1 cellular context compared by ENCODE assay signal in genomic region chrX:40273356-40274050, GRCh38.
TF ChIP-seq lines count a peak whose summit lies in the region.

No MANE protein-coding gene starts in this region.

TF ChIP-seq in K562, 482 proteins besides CTCF, POLR2A, EP300 and RAD21 (continued from another document and continues in another):
- peak; percentile 97 for TF ChIP-seq TFAP4 (CRISPR knock-in tag; IDR thresholded peaks at IDR 0.05; ENCODE audit: borderline replicate concordance)
- TF ChIP-seq THAP12 (CRISPR knock-in tag; IDR thresholded peaks at IDR 0.05) = no peak
- no peak for TF ChIP-seq TAF1 (IDR thresholded peaks at IDR 0.05; ENCODE audit: control insufficient read depth, extremely low read depth, insufficient read depth, low read length, severe bottlenecking)
- no peak for TF ChIP-seq DDX20 (tag; IDR thresholded peaks at IDR 0.05; ENCODE audit: low read depth)
- TF ChIP-seq KAT8 (IDR thresholded peaks at IDR 0.05; ENCODE audit: low read depth) = no peak
- TF ChIP-seq ZNF766 (CRISPR knock-in tag; conservative IDR thresholded peaks at IDR 0.05) = peak; percentile 77
- peak; percentile 49 for TF ChIP-seq TFE3 (CRISPR knock-in tag; IDR thresholded peaks at IDR 0.05)
- TF ChIP-seq SMAD4 (CRISPR knock-in tag; conservative IDR thresholded peaks at IDR 0.05) = peak; percentile 84; the same call in 1 of the 2 replicates
- peak; percentile 56 for TF ChIP-seq ZNF644 (tag; IDR thresholded peaks at IDR 0.05; ENCODE audit: low read depth)
- TF ChIP-seq ZNF41 (CRISPR knock-in tag; conservative IDR thresholded peaks at IDR 0.05) = no peak
- no peak for TF ChIP-seq CCAR2 (IDR thresholded peaks at IDR 0.05; ENCODE audit: low read depth, low read length)
- TF ChIP-seq MITF (IDR thresholded peaks at IDR 0.05) = peak; percentile 59
- no peak for TF ChIP-seq RBM17 (IDR thresholded peaks at IDR 0.05; ENCODE audit: borderline replicate concordance, low read depth, low read length)
- peak; percentile 19; the same call in 1 of the 2 replicates for TF ChIP-seq ATF7 (IDR thresholded peaks at IDR 0.05)
- TF ChIP-seq HDAC1 (IDR thresholded peaks at IDR 0.05) = peak in 1 of 2 experiments; percentile 67; a peak in 1 of 4 replicates
- TF ChIP-seq MAX (CRISPR knock-in tag; IDR thresholded peaks at IDR 0.05) = peak; percentile 90
- no peak for TF ChIP-seq HSF4 (CRISPR knock-in tag; IDR thresholded peaks at IDR 0.05; ENCODE audit: borderline replicate concordance)
- TF ChIP-seq ZNF668 (CRISPR knock-in tag; IDR thresholded peaks at IDR 0.05) = no peak
- no peak for TF ChIP-seq IRF2 (CRISPR knock-in tag; IDR thresholded peaks at IDR 0.05)
- no peak for TF ChIP-seq CREB1 (IDR thresholded peaks at IDR 0.05)
- TF ChIP-seq CREB1 (CRISPR knock-in tag; IDR thresholded peaks at IDR 0.05) = no peak
- no peak for TF ChIP-seq ZNF785 (CRISPR knock-in tag; IDR thresholded peaks at IDR 0.05)
- TF ChIP-seq TOE1 (IDR thresholded peaks at IDR 0.05; ENCODE audit: borderline replicate concordance) = peak; percentile 72; the same call in 1 of the 2 replicates
- TF ChIP-seq TOE1 (CRISPR knock-in tag; IDR thresholded peaks at IDR 0.05; ENCODE audit: borderline replicate concordance, low read depth) = no peak
- TF ChIP-seq MLX (CRISPR knock-in tag; conservative IDR thresholded peaks at IDR 0.05) = no peak
- TF ChIP-seq LEF1 (IDR thresholded peaks at IDR 0.05) = peak; percentile 40; the same call in 1 of the 2 replicates
- TF ChIP-seq MTA3 (IDR thresholded peaks at IDR 0.05; ENCODE audit: borderline replicate concordance) = peak; percentile 38; the same call in 1 of the 2 replicates
- TF ChIP-seq LCOR (CRISPR knock-in tag; IDR thresholded peaks at IDR 0.05) = 0 out of 2 replicates have a peak, but pooled peaks have one; percentile 29
- TF ChIP-seq KDM1A (IDR thresholded peaks at IDR 0.05) = peak in 1 of 2 experiments; percentile 53; a peak in 1 of 4 replicates
- TF ChIP-seq FOXP1 (CRISPR knock-in tag; IDR thresholded peaks at IDR 0.05) = no peak
- TF ChIP-seq MYNN (IDR thresholded peaks at IDR 0.05) = peak; percentile 39; the same call in 1 of the 2 replicates
- no peak for TF ChIP-seq MYNN (CRISPR knock-in tag; IDR thresholded peaks at IDR 0.05)
- no peak for TF ChIP-seq NR4A1 (CRISPR knock-in tag; IDR thresholded peaks at IDR 0.05)
- no peak for TF ChIP-seq NR4A1 (tag; IDR thresholded peaks at IDR 0.05)
- TF ChIP-seq ZBTB1 (CRISPR knock-in tag; IDR thresholded peaks at IDR 0.05; ENCODE audit: borderline replicate concordance, low read depth) = no peak
- 0 out of 2 replicates have a peak, but pooled peaks have one; percentile 39 for TF ChIP-seq EP400 (IDR thresholded peaks at IDR 0.05)
- no peak for TF ChIP-seq ASH1L (IDR thresholded peaks at IDR 0.05; ENCODE audit: borderline replicate concordance, low read depth, partially characterized antibody)
- peak; percentile 53; the same call in 1 of the 2 replicates for TF ChIP-seq SMARCE1 (IDR thresholded peaks at IDR 0.05)
- TF ChIP-seq MEIS2 (IDR thresholded peaks at IDR 0.05; ENCODE audit: partially characterized antibody) = peak; percentile 87
- TF ChIP-seq ZFP36 (IDR thresholded peaks at IDR 0.05; ENCODE audit: low read depth, low read length, partially characterized antibody) = no peak
- peak; percentile 15 for TF ChIP-seq DACH1 (IDR thresholded peaks at IDR 0.05; ENCODE audit: partially characterized antibody)
- TF ChIP-seq FOXM1 (IDR thresholded peaks at IDR 0.05; ENCODE audit: low read depth) = no peak; the same call in 1 of the 2 replicates
- no peak for TF ChIP-seq FOXM1 (CRISPR knock-in tag; IDR thresholded peaks at IDR 0.05; ENCODE audit: low read depth)
- TF ChIP-seq NR2C1 (IDR thresholded peaks at IDR 0.05) = no peak
- peak; percentile 38; the same call in 1 of the 2 replicates for TF ChIP-seq NR2C1 (tag; IDR thresholded peaks at IDR 0.05)
- peak in 1 of 2 experiments; percentile 30; a peak in 1 of 4 replicates for TF ChIP-seq FOXA3 (CRISPR knock-in tag; conservative IDR thresholded peaks at IDR 0.05 in 1 of 2, IDR thresholded peaks at IDR 0.05 in 1 of 2)
- TF ChIP-seq HMG20B (CRISPR knock-in tag; IDR thresholded peaks at IDR 0.05) = no peak
- no peak for TF ChIP-seq ZNF717 (CRISPR knock-in tag; IDR thresholded peaks at IDR 0.05)
- TF ChIP-seq POLR2H (tag; IDR thresholded peaks at IDR 0.05; ENCODE audit: low read depth) = no peak
- TF ChIP-seq PKNOX1 (IDR thresholded peaks at IDR 0.05) = peak; percentile 51; the same call in 1 of the 2 replicates
- TF ChIP-seq KLF16 (IDR thresholded peaks at IDR 0.05) = peak; percentile 87
- TF ChIP-seq ZNF57 (CRISPR knock-in tag; IDR thresholded peaks at IDR 0.05) = no peak
- TF ChIP-seq POLR2AphosphoS2 (IDR thresholded peaks at IDR 0.05; ENCODE audit: low read length) = no peak
- TF ChIP-seq TCF7L2 (IDR thresholded peaks at IDR 0.05; ENCODE audit: low read depth, low read length) = no peak
- peak; percentile 52 to 78; a peak in 3 of 4 replicates for TF ChIP-seq TRIM24 (IDR thresholded peaks at IDR 0.05)
- no peak for TF ChIP-seq ZBTB11 (CRISPR knock-in tag; IDR thresholded peaks at IDR 0.05)
- peak; percentile 45; the same call in 1 of the 2 replicates for TF ChIP-seq ETV5 (CRISPR knock-in tag; IDR thresholded peaks at IDR 0.05; ENCODE audit: low read depth)
- peak in 1 of 2 experiments; percentile 65 for TF ChIP-seq E2F6 (IDR thresholded peaks at IDR 0.05; ENCODE audit: borderline replicate concordance in 1 of 2, extremely low read depth in 1 of 2, insufficient read depth in 1 of 2, insufficient read length in 1 of 2, low read depth in 1 of 2, low read length in 1 of 2, poor library complexity in 1 of 2, severe bottlenecking in 1 of 2)
- TF ChIP-seq RCOR1 (IDR thresholded peaks at IDR 0.05; ENCODE audit: borderline replicate concordance in 1 of 2, low read depth in 2 of 2, low read length in 2 of 2) = peak in 1 of 2 experiments; percentile 91; a peak in 2 of 4 replicates
- no peak for TF ChIP-seq SAP30 (IDR thresholded peaks at IDR 0.05; ENCODE audit: borderline replicate concordance, insufficient read depth, low read depth, low read length, poor library complexity, severe bottlenecking)
